Comparison of ENCODE assay signal across 12 cellular contexts in genomic region chr1:55580845-55581332, GRCh38.
DNase-seq lines count a peak whose midpoint lies in the region; ATAC-seq and TF ChIP-seq lines count a peak whose summit lies in the region.
"Had no signal": no experiment of that assay in that cellular context is flagged by ENCODE, and none has a peak within 500 bp of the region (broad histone marks: within the 10 kb centered on the region; RNA-seq: fewer than 3 reads in every experiment).

No MANE protein-coding gene starts in this region.

- peak; percentile 52 to 80 (median 73) for ATAC-seq in psoas muscle
- no peak for ATAC-seq in GM21447 (IDR thresholded peaks at IDR 0.05; ENCODE audit: unreplicated experiment)
- ATAC-seq: activated CD8-positive, alpha-beta memory T cell treated with anti-CD3 and anti-CD28 coated beads, Interleukin-2, amount 10 ng/mL, durations not matched to agents 7 days and 5 days had no signal

- H3K36me3 ChIP-seq in adipocyte (ENCODE audit: control insufficient read depth, insufficient read depth, low read length, severe bottlenecking) (no peaks in the 10 kb centered on the region), psoas muscle (ENCODE audit: insufficient read depth in 1 of 2, low read depth in 1 of 2) (no peaks in the 10 kb centered on the region)
- H3K36me3 ChIP-seq: colonic mucosa had no signal

- no peaks in the 10 kb centered on the region for H3K27me3 ChIP-seq in adipocyte (replicated peaks; ENCODE audit: control insufficient read depth, insufficient read depth, low read length)
- no peaks in the 10 kb centered on the region for H3K27me3 ChIP-seq in psoas muscle (ENCODE audit: insufficient read depth in 3 of 3, low read length in 2 of 3)
- H3K27me3 ChIP-seq: colonic mucosa had no signal

- H3K9me3 ChIP-seq in adipocyte (ENCODE audit: control insufficient read depth, low read length) (no peaks in the 10 kb centered on the region), psoas muscle (no peaks in the 10 kb centered on the region)
- H3K9me3 ChIP-seq: colonic mucosa had no signal

- DNase-seq in Daoy (ENCODE audit: low read depth), result peak; percentile 23
- peak; percentile 81 for DNase-seq in adipocyte (ENCODE audit: low read depth)
- DNase-seq in glomerular visceral epithelial cell (ENCODE audit: extremely low spot score), result peak; percentile 37
- no peak for DNase-seq in psoas muscle
- DNase-seq in NOMO-1 treated with DMSO at 0.1 percent for 48 hours (lab: John Stamatoyannopoulos, UW; ENCODE audit: unreplicated experiment), result no peak
- no peak for DNase-seq in RKO (ENCODE audit: low spot score)
- no peak for DNase-seq in NCI-H2227 (lab: John Stamatoyannopoulos, UW; ENCODE audit: unreplicated experiment)
- DNase-seq: activated CD8-positive, alpha-beta memory T cell treated with anti-CD3 and anti-CD28 coated beads, Interleukin-2, amount 10 ng/mL, durations not matched to agents 7 days and 5 days; colonic mucosa; MM.1S; SHP77 had no signal

- intact Hi-C loops in psoas muscle (cut with DNase I), result no loop called here

- H3K4me1 ChIP-seq in adipocyte (ENCODE audit: control insufficient read depth, insufficient read depth, low read length), result peaks cover 57% of the 10 kb centered on the region
- H3K4me1 ChIP-seq in psoas muscle, result peaks cover 9% of the 10 kb centered on the region
- H3K4me1 ChIP-seq: colonic mucosa had no signal

- 30 to 61% (median 45%) methylated on average over 3 of the region's 3 CpGs for WGBS in psoas muscle, 3 donors

- no peak for TF ChIP-seq CTCF in psoas muscle (IDR thresholded peaks at IDR 0.05)

- H3K9ac ChIP-seq in adipocyte (ENCODE audit: low read length), result peak overlapping the region; percentile 73

- peak overlapping the region; percentile 17 for H3K27ac ChIP-seq in psoas muscle
- H3K27ac ChIP-seq: colonic mucosa had no signal

- H3K4me3 ChIP-seq in adipocyte (ENCODE audit: low read length), result no peak overlapping the region
- H3K4me3 ChIP-seq in psoas muscle, result no peak overlapping the region
- H3K4me3 ChIP-seq: colonic mucosa had no signal

Comparison
In these comparisons a context has a peak if more than half of its experiments do, and no peak if none do; other contexts are left out.
1. DNase-seq: peak in Daoy (single experiment), adipocyte (single experiment) and glomerular visceral epithelial cell (single experiment); none in psoas muscle (0 of 2), NOMO-1 treated with DMSO at 0.1 percent for 48 hours (single experiment), RKO (single experiment) and NCI-H2227 (single experiment).